ENCODE assay signal across 1 cellular context in the genomic region with DNA sequence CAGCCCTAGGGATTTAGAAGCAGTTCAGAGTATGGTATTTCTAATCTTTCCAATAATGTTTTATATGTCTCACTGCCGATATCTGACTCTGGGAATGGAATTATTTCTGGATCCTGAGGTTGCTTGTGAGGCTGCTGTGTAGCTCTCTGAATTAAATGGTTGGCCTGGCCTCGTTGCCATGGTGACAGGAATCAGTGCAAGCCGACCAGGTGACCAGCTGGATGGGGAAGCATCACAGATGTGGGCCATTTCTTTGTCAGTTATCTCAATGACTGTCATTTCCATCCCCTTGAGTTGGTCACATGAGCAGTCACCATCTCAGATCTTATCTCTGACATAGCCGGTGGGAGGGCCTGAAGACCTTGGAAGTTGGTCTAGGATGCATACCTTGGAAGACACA.
TF ChIP-seq lines count a peak whose summit lies in the region.

No MANE protein-coding gene starts in this region.

TF ChIP-seq in WTC11, 78 proteins besides CTCF, POLR2A, EP300 and RAD21 (continued from another document):
- TF ChIP-seq ESRRA (CRISPR knock-in tag; IDR thresholded peaks at IDR 0.05; ENCODE audit: borderline replicate concordance): no peak
- no peak for TF ChIP-seq ZNF121 (CRISPR knock-in tag; IDR thresholded peaks at IDR 0.05)
- TF ChIP-seq ZNF416 (CRISPR knock-in tag; IDR thresholded peaks at IDR 0.05): no peak
- TF ChIP-seq, protein P1, sequence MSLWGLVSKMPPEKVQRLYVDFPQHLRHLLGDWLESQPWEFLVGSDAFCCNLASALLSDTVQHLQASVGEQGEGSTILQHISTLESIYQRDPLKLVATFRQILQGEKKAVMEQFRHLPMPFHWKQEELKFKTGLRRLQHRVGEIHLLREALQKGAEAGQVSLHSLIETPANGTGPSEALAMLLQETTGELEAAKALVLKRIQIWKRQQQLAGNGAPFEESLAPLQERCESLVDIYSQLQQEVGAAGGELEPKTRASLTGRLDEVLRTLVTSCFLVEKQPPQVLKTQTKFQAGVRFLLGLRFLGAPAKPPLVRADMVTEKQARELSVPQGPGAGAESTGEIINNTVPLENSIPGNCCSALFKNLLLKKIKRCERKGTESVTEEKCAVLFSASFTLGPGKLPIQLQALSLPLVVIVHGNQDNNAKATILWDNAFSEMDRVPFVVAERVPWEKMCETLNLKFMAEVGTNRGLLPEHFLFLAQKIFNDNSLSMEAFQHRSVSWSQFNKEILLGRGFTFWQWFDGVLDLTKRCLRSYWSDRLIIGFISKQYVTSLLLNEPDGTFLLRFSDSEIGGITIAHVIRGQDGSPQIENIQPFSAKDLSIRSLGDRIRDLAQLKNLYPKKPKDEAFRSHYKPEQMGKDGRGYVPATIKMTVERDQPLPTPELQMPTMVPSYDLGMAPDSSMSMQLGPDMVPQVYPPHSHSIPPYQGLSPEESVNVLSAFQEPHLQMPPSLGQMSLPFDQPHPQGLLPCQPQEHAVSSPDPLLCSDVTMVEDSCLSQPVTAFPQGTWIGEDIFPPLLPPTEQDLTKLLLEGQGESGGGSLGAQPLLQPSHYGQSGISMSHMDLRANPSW (CRISPR knock-in tag; conservative IDR thresholded peaks at IDR 0.05; ENCODE audit: low read depth): no peak
- TF ChIP-seq ZNF219 (CRISPR knock-in tag; IDR thresholded peaks at IDR 0.05; ENCODE audit: borderline replicate concordance): no peak
- no peak for TF ChIP-seq ARID4B (CRISPR knock-in tag; IDR thresholded peaks at IDR 0.05; ENCODE audit: borderline replicate concordance)
- TF ChIP-seq FOXJ3 (CRISPR knock-in tag; IDR thresholded peaks at IDR 0.05; ENCODE audit: borderline replicate concordance): no peak
